In genomic region chr10:9895981-9896380, GRCh38 we compare ENCODE assay signal across 26 cellular contexts.
"Had no signal": no experiment of that assay in that cellular context is flagged by ENCODE, and none has a peak within 500 bp of the region (broad histone marks: within the 10 kb centered on the region; RNA-seq: fewer than 3 reads in every experiment).

No MANE protein-coding gene starts in this region.

- H3K4me1 ChIP-seq: neural progenitor cell, parathyroid adenoma, psoas muscle, right lobe of liver, sigmoid colon, suprapubic skin, testis, tibial artery, transverse colon, upper lobe of right lung, uterus had no signal

- H3K9ac ChIP-seq: neural progenitor cell, parathyroid adenoma had no signal

- DNase-seq: naive thymus-derived CD4-positive, alpha-beta T cell; natural killer cell; occipital lobe; ovary; posterior cingulate gyrus; psoas muscle; right cardiac atrium; right lobe of liver; sigmoid colon; small intestine; stimulated activated CD4-positive, alpha-beta T cell treated with anti-CD3 and anti-CD28 coated beads, Interleukin-15, amount 100 ng/mL, for 24 hours; stimulated activated CD4-positive, alpha-beta T cell treated with anti-CD3 and anti-CD28 coated beads, Interleukin-4, amount 100 ng/mL, for 1 hour; stimulated activated CD4-positive, alpha-beta T cell treated with anti-CD3 and anti-CD28 coated beads, Interleukin-4, amount 100 ng/mL, for 4 hours; stimulated activated CD8-positive, alpha-beta memory T cell treated with anti-CD3 and anti-CD28 coated beads, Interleukin-4, amount 100 ng/mL, for 48 hours; stimulated activated naive CD4-positive, alpha-beta T cell; stimulated activated naive CD8-positive, alpha-beta T cell treated with anti-CD3 and anti-CD28 coated beads, Interleukin-15, amount 100 ng/mL, for 72 hours; substantia nigra; testis; tibial artery; transverse colon; upper lobe of right lung; uterus had no signal

- H3K4me2 ChIP-seq: neural progenitor cell had no signal

- ATAC-seq: naive thymus-derived CD4-positive, alpha-beta T cell; natural killer cell; psoas muscle; right cardiac atrium; right lobe of liver; stimulated activated memory B cell treated with anti-CD40 and anti-IgM and Interleukin-4, amounts not matched to agents 10 μg/mL and 1 μg/mL and 100 μg/mL, for 72 hours; stimulated activated naive CD8-positive, alpha-beta T cell treated with anti-CD3 and anti-CD28 coated beads, Interleukin-15, amount 100 ng/mL, for 72 hours; upper lobe of right lung had no signal

- H3K27me3 ChIP-seq: neural progenitor cell, ovary, right lobe of liver, sigmoid colon, suprapubic skin, testis, tibial artery, transverse colon, upper lobe of right lung, uterus had no signal

- H3K27ac ChIP-seq: neural progenitor cell, ovary, parathyroid adenoma, psoas muscle, right lobe of liver, sigmoid colon, suprapubic skin, testis, tibial artery, transverse colon, upper lobe of right lung, uterus had no signal

- H3K36me3 ChIP-seq: neural progenitor cell, ovary, right lobe of liver, sigmoid colon, suprapubic skin, tibial artery, transverse colon, upper lobe of right lung, uterus had no signal

- H3K9me3 ChIP-seq: ovary, psoas muscle, right lobe of liver, suprapubic skin, testis, upper lobe of right lung, uterus had no signal

- H3K4me3 ChIP-seq: neural progenitor cell, ovary, psoas muscle, right lobe of liver, sigmoid colon, suprapubic skin, testis, tibial artery, transverse colon, upper lobe of right lung, uterus had no signal
